29 cellular contexts compared by ENCODE assay signal in genomic region chr5:133510634-133511262, GRCh38.
"Had no signal": no experiment of that assay in that cellular context is flagged by ENCODE, and none has a peak within 500 bp of the region (broad histone marks: within the 10 kb centered on the region; RNA-seq: fewer than 3 reads in every experiment).

No MANE protein-coding gene starts in this region.

- DNase-seq: activated CD4-positive, alpha-beta memory T cell treated with anti-CD3 and anti-CD28 coated beads, Interleukin-2, amount 10 ng/mL, durations not matched to agents 7 days and 5 days; activated CD4-positive, alpha-beta T cell treated with anti-CD3 and anti-CD28 coated beads for 48 hours; activated naive CD8-positive, alpha-beta T cell treated with anti-CD3 and anti-CD28 coated beads, Interleukin-2, amount 50 U/mL, for 24 hours; activated T-cell treated with anti-CD3 and anti-CD28 coated beads, Interleukin-2, amount 50 U/mL, for 48 hours; amygdala; central memory CD4-positive, alpha-beta T cell; foreskin keratinocyte; left ventricle myocardium inferior; mesendoderm; nephron progenitor cell; ovary; retina; stimulated activated CD4-positive, alpha-beta T cell treated with anti-CD3 and anti-CD28 coated beads, Interleukin-1b, Interleukin-23, amount 100 ng/mL, for 48 hours; stimulated activated CD4-positive, alpha-beta T cell treated with anti-CD3 and anti-CD28 coated beads, Interleukin-4, amount 100 ng/mL, for 4 hours; stimulated activated CD8-positive, alpha-beta memory T cell treated with anti-CD3 and anti-CD28 coated beads, Interleukin-4, amount 100 ng/mL, for 48 hours; stimulated activated naive CD8-positive, alpha-beta T cell treated with anti-CD3 and anti-CD28 coated beads, Interleukin-15, amount 100 ng/mL, for 72 hours; substantia nigra; T-cell; tibial artery; upper lobe of right lung had no signal

- H3K4me1 ChIP-seq: breast epithelium, esophagus muscularis mucosa, foreskin keratinocyte, left ventricle myocardium inferior, prostate gland, tibial artery had no signal

- H3K4me2 ChIP-seq: smooth muscle cell had no signal

- H3K36me3 ChIP-seq: breast epithelium, esophagus muscularis mucosa, left ventricle myocardium inferior, neutrophil, ovary, prostate gland, tibial artery, upper lobe of right lung had no signal

- H3K27ac ChIP-seq: breast epithelium, esophagus muscularis mucosa, foreskin keratinocyte, left ventricle myocardium inferior, neutrophil, ovary, prostate gland, tibial artery, upper lobe of right lung had no signal

- ATAC-seq: activated CD4-positive, CD25-positive, alpha-beta regulatory T cell treated with anti-CD3 and anti-CD28 coated beads, Interleukin-2, amount 50 U/mL, for 24 hours; activated naive CD8-positive, alpha-beta T cell treated with anti-CD3 and anti-CD28 coated beads, Interleukin-2, amount 50 U/mL, for 24 hours; foreskin keratinocyte; stimulated activated memory B cell treated with anti-CD40 and anti-IgM and Interleukin-4, amounts not matched to agents 10 μg/mL and 1 μg/mL and 100 μg/mL, for 72 hours; stimulated activated naive CD8-positive, alpha-beta T cell treated with anti-CD3 and anti-CD28 coated beads, Interleukin-15, amount 100 ng/mL, for 72 hours; T-cell had no signal

- H3K4me3 ChIP-seq: breast epithelium, esophagus muscularis mucosa, left ventricle myocardium inferior, lung, ovary, prostate gland, smooth muscle cell, tibial artery, upper lobe of right lung had no signal

- H3K27me3 ChIP-seq: breast epithelium, esophagus muscularis mucosa, ovary, upper lobe of right lung had no signal

- FAIRE-seq: islet of Langerhans had no signal

- H3K9me3 ChIP-seq: breast epithelium, esophagus muscularis mucosa, left ventricle myocardium inferior, neutrophil, ovary, prostate gland, tibial artery, upper lobe of right lung had no signal
